Comparison of ENCODE assay signal across 8 cellular contexts in genomic region chr14:104724407-104724980, GRCh38. TPM values are rescaled to one million over a fixed set of nuclear protein-coding genes. Genes with fewer than 3 reads are reported as not detected.
DNase-seq lines count a peak whose midpoint lies in the region; ATAC-seq and TF ChIP-seq lines count a peak whose summit lies in the region.

No MANE protein-coding gene starts in this region.

- H2AFZ ChIP-seq in OCI-LY1 (ENCODE audit: low read length), result no peak overlapping the region

- H3K4me2 ChIP-seq in OCI-LY1 (ENCODE audit: low read length), result peak overlapping the region; percentile 87

- in situ Hi-C loops in brain microvascular endothelial cell (cut with HindIII; ENCODE audit: low pct_ligation_motif_present, low sequenced_read_pairs), result no loop called here

- DNase-seq in Daoy (ENCODE audit: low read depth) (peak; percentile 47), brain microvascular endothelial cell (no peak), right lobe of liver (peak in 2 of 3 donors; percentile 77 to 79), H4 (ENCODE audit: low spot score) (no peak), NCI-H1930 (lab: John Stamatoyannopoulos, UW) (no peak), NCI-H1048 (lab: John Stamatoyannopoulos, UW) (no peak)

- intact Hi-C loops in right lobe of liver (cut with DNase I), result no loop called here

- H3K9ac ChIP-seq in OCI-LY1 (ENCODE audit: low read length), result peak overlapping the region; percentile 70

- peak; percentile 15 to 22 (median 18) for ATAC-seq in right lobe of liver

- H3K27me3 ChIP-seq in OCI-LY1 (ENCODE audit: insufficient read depth, low read length), result 0 out of 2 replicates have a peak, but pooled peaks cover 8% of the 10 kb centered on the region
- H3K27me3 ChIP-seq in brain microvascular endothelial cell (replicated peaks), result no peaks in the 10 kb centered on the region
- H3K27me3 ChIP-seq in right lobe of liver, result no peaks in the 10 kb centered on the region
- H3K27me3 ChIP-seq in thymus (ENCODE audit: control insufficient read depth, insufficient read depth), result peaks cover 17% of the 10 kb centered on the region

- H3K27ac ChIP-seq in OCI-LY1 (ENCODE audit: low read depth, low read length, poor library complexity, severe bottlenecking) (no peak overlapping the region), brain microvascular endothelial cell (no peak overlapping the region), right lobe of liver (peak overlapping the region; percentile 38 to 69 (median 61)), thymus (ENCODE audit: low read depth) (no peak overlapping the region)

- no peak for TF ChIP-seq POLR2A in right lobe of liver (IDR thresholded peaks at IDR 0.05)

- H3K4me3 ChIP-seq in OCI-LY1 (ENCODE audit: low read depth, low read length, poor library complexity, severe bottlenecking) (peak overlapping the region; percentile 75), brain microvascular endothelial cell (ENCODE audit: low read depth, low read length) (peak overlapping the region; percentile 37), right lobe of liver (peak overlapping the region; percentile 60 to 66 (median 60)), thymus (ENCODE audit: low read length) (peak overlapping the region; percentile 60)

- peaks cover 7% of the 10 kb centered on the region for H3K4me1 ChIP-seq in OCI-LY1 (ENCODE audit: insufficient read depth, low read length, severe bottlenecking)
- H3K4me1 ChIP-seq in right lobe of liver, result peaks cover 0 to 33% (median 12%) of the 10 kb centered on the region in 4 donors
- no peaks in the 10 kb centered on the region for H3K4me1 ChIP-seq in thymus (ENCODE audit: control insufficient read depth, insufficient read depth, low read length)

- 3% methylated on average over 10 of the region's 27 CpGs for WGBS in right lobe of liver (ENCODE audit: insufficient coverage, low coverage, low lambda C conversion rate, missing lambda C conversion rate)
- WGBS in thymus, result 10% methylated on average over 27 of the region's 27 CpGs

- no peaks in the 10 kb centered on the region for H3F3A ChIP-seq in OCI-LY1 (ENCODE audit: insufficient read depth, low read length)

- TF ChIP-seq CTCF in OCI-LY1 (IDR thresholded peaks at IDR 0.05; ENCODE audit: low read length), result no peak
- TF ChIP-seq CTCF in brain microvascular endothelial cell (IDR thresholded peaks at IDR 0.05; ENCODE audit: low read depth, low read length, missing control alignments), result no peak
- TF ChIP-seq CTCF in right lobe of liver (IDR thresholded peaks at IDR 0.05), result no peak

- no peaks in the 10 kb centered on the region for H3K9me2 ChIP-seq in OCI-LY1 (ENCODE audit: low read depth, low read length)

- H3K36me3 ChIP-seq in OCI-LY1 (ENCODE audit: insufficient read depth, low read length), result no peaks in the 10 kb centered on the region
- H3K36me3 ChIP-seq in brain microvascular endothelial cell (replicated peaks), result peaks cover 12% of the 10 kb centered on the region
- peaks cover 0 to 2% (median 0%) of the 10 kb centered on the region in 4 donors for H3K36me3 ChIP-seq in right lobe of liver
- H3K36me3 ChIP-seq in thymus (ENCODE audit: control insufficient read depth, insufficient read depth), result peaks cover 7% of the 10 kb centered on the region

- H4K20me1 ChIP-seq in OCI-LY1 (ENCODE audit: insufficient read depth, low read length), result no peaks in the 10 kb centered on the region

- no peaks in the 10 kb centered on the region for H3K9me3 ChIP-seq in OCI-LY1 (ENCODE audit: low read length)
- H3K9me3 ChIP-seq in right lobe of liver, result no peaks in the 10 kb centered on the region
- H3K9me3 ChIP-seq in thymus (ENCODE audit: control insufficient read depth), result no peaks in the 10 kb centered on the region

- no peaks in the 10 kb centered on the region for H3K79me2 ChIP-seq in OCI-LY1 (ENCODE audit: insufficient read depth, low read length)

RNA-seq across cellular contexts. Expression of gene ADSS1, which starts 0.5 kb away (rescaled TPM):
- total RNA-seq in Daoy (2014; rRNA removed; shearing (Covaris generic)), result 0.57 and 2.7 TPM in 2 replicates
- total RNA-seq in right lobe of liver, result 10 to 100 TPM in 5 of 6 experiments, 1 to 10 TPM in 1; 8.1 to 50.5 (median 36.8) TPM
- polyA plus RNA-seq in thymus, result 4.0 TPM
- 3.7 and 4.0 TPM in 2 replicates for total RNA-seq in H4 (2014; rRNA removed; shearing (Covaris generic))

RNA-seq across cellular contexts. Expression of gene SIVA1, which starts 28.5 kb away (rescaled TPM):
- 525 and 582 TPM in 2 replicates for total RNA-seq in Daoy (2014; rRNA removed; shearing (Covaris generic))
- 100 to 1,000 TPM in 2 of 6 experiments, 10 to 100 TPM in 4; 38.1 to 252 (median 50.6) TPM for total RNA-seq in right lobe of liver
- polyA plus RNA-seq in thymus, result 143 TPM
- 286 and 381 TPM in 2 replicates for total RNA-seq in H4 (2014; rRNA removed; shearing (Covaris generic))

RNA-seq across cellular contexts. Expression of gene INF2, which starts 35.1 kb away (rescaled TPM):
- 40.6 and 48.9 TPM in 2 replicates for total RNA-seq in Daoy (2014; rRNA removed; shearing (Covaris generic))
- total RNA-seq in right lobe of liver, result 10 to 100 TPM; 47.5 to 98.2 (median 71.4) TPM
- polyA plus RNA-seq in thymus, result 57.9 TPM
- 13.0 and 16.3 TPM in 2 replicates for total RNA-seq in H4 (2014; rRNA removed; shearing (Covaris generic))

Comparison
In these comparisons a context has a peak if more than half of its experiments do, and no peak if none do; other contexts are left out.
1. DNase-seq: peak in Daoy (single experiment) and right lobe of liver (2 of 3); none in brain microvascular endothelial cell (single experiment), H4 (single experiment), NCI-H1930 (0 of 2) and NCI-H1048 (single experiment).
2. H3K27ac ChIP-seq: peak in right lobe of liver (3 of 3); none in OCI-LY1 (single experiment), brain microvascular endothelial cell (single experiment) and thymus (single experiment).
3. Peak in every context shown above with its lines, with median percentiles within 50 percentile points of each other: H3K4me3 ChIP-seq.